24 cellular contexts compared by ENCODE assay signal in the genomic region with DNA sequence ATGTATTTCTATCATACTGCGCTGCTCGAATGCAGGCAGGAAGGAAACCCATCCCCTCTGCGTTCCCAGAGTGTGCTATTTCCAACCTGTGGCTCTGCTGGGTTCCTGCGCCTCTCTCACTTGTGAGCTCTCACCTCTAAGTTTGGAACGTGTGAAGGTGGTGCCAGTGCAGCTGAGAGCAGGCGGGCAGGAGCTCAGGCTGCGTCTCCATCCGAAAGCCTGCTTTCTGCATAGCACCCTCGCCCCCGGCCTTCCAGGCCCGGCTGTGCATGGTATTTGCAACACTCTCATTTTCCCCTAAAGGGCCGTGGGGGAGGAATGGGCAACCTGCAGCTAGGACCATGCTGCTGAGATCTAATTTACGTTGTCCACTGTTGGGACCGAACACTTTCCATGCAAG.
"Had no signal": no experiment of that assay in that cellular context is flagged by ENCODE, and none has a peak within 500 bp of the region (broad histone marks: within the 10 kb centered on the region; RNA-seq: fewer than 3 reads in every experiment).

No MANE protein-coding gene starts in this region.

- H3K4me3 Mint-ChIP-seq: activated CD4-positive, alpha-beta T cell treated with anti-CD3 and anti-CD28 coated beads, Interleukin-2, amount 10 ng/mL, durations not matched to agents 7 days and 5 days; activated CD8-positive, alpha-beta T cell treated with anti-CD3 and anti-CD28 coated beads, Interleukin-2, amount 10 ng/mL, durations not matched to agents 7 days and 5 days; activated naive CD8-positive, alpha-beta T cell; activated T-helper 1 cell treated with anti-CD3 and anti-CD28 coated beads, Interleukin-12 subunit alpha, Interleukin-12 subunit beta, Interleukin-2, Interleukin-4 antibody, amounts not matched to agents 30 ng/mL and 10 ng/mL and 1 ng/mL, durations not matched to agents 14 hours and 24 hours and 36 hours; dendritic cell treated with granulocyte-macrophage colony-stimulating factor and Interleukin-4, amounts not matched to agents 40 ng/mL and 50 ng/mL, for 4 days; naive thymus-derived CD8-positive, alpha-beta T cell; stimulated activated naive CD8-positive, alpha-beta T cell treated with anti-CD3 and anti-CD28 coated beads, Interleukin-15, amount 100 ng/mL, for 72 hours had no signal

- H3K9me3 ChIP-seq: adrenal gland, ascending aorta, pancreas, suprapubic skin had no signal

- ATAC-seq: activated CD8-positive, alpha-beta T cell treated with anti-CD3 and anti-CD28 coated beads, Interleukin-2, amount 10 ng/mL, durations not matched to agents 7 days and 5 days; foreskin keratinocyte; left lung; naive thymus-derived CD8-positive, alpha-beta T cell; pancreas; right cardiac atrium; stimulated activated naive CD8-positive, alpha-beta T cell treated with anti-CD3 and anti-CD28 coated beads, Interleukin-15, amount 100 ng/mL, for 72 hours had no signal

- H3K27me3 ChIP-seq: ascending aorta, brain microvascular endothelial cell, foreskin keratinocyte, pancreas, suprapubic skin, tibial nerve had no signal

- H3K27me3 Mint-ChIP-seq: activated CD4-positive, alpha-beta T cell treated with anti-CD3 and anti-CD28 coated beads, Interleukin-2, amount 10 ng/mL, durations not matched to agents 7 days and 5 days had no signal

- H3K27ac Mint-ChIP-seq: activated CD4-positive, alpha-beta T cell treated with anti-CD3 and anti-CD28 coated beads, Interleukin-2, amount 10 ng/mL, durations not matched to agents 7 days and 5 days; activated CD8-positive, alpha-beta T cell treated with anti-CD3 and anti-CD28 coated beads, Interleukin-2, amount 10 ng/mL, durations not matched to agents 7 days and 5 days; activated naive CD8-positive, alpha-beta T cell; activated T-helper 1 cell treated with anti-CD3 and anti-CD28 coated beads, Interleukin-12 subunit alpha, Interleukin-12 subunit beta, Interleukin-2, Interleukin-4 antibody, amounts not matched to agents 30 ng/mL and 10 ng/mL and 1 ng/mL, durations not matched to agents 14 hours and 24 hours and 36 hours; dendritic cell treated with granulocyte-macrophage colony-stimulating factor and Interleukin-4, amounts not matched to agents 40 ng/mL and 50 ng/mL, for 4 days; naive thymus-derived CD8-positive, alpha-beta T cell had no signal

- H3K4me1 Mint-ChIP-seq: activated CD4-positive, alpha-beta T cell treated with anti-CD3 and anti-CD28 coated beads, Interleukin-2, amount 10 ng/mL, durations not matched to agents 7 days and 5 days; stimulated activated naive CD8-positive, alpha-beta T cell treated with anti-CD3 and anti-CD28 coated beads, Interleukin-15, amount 100 ng/mL, for 72 hours had no signal

- DNase-seq: activated CD4-positive, alpha-beta T cell treated with anti-CD3 and anti-CD28 coated beads, Interleukin-2, amount 10 ng/mL, durations not matched to agents 7 days and 5 days; activated CD4-positive, CD25-positive, alpha-beta regulatory T cell treated with anti-CD3 and anti-CD28 coated beads, Interleukin-2, amount 50 U/mL, for 72 hours; activated CD8-positive, alpha-beta T cell treated with anti-CD3 and anti-CD28 coated beads, Interleukin-2, amount 10 ng/mL, durations not matched to agents 7 days and 5 days; activated gamma-delta T cell treated with Interleukin-2 at 50 U/mL for 16 hours; adrenal gland; brain microvascular endothelial cell; effector CD8-positive, alpha-beta T cell; erythroblast; foreskin keratinocyte; kidney glomerular epithelial cell; naive thymus-derived CD8-positive, alpha-beta T cell; right cardiac atrium; stimulated activated CD4-positive, alpha-beta T cell treated with anti-CD3 and anti-CD28 coated beads, Interleukin-1b, Interleukin-23, amount 100 ng/mL, for 48 hours; stimulated activated naive CD8-positive, alpha-beta T cell treated with anti-CD3 and anti-CD28 coated beads, Interleukin-15, amount 100 ng/mL, for 72 hours had no signal

- H3K36me3 ChIP-seq: adrenal gland, ascending aorta, brain microvascular endothelial cell, left lung, pancreas, suprapubic skin, tibial nerve had no signal

- H3K4me1 ChIP-seq: adrenal gland, ascending aorta, foreskin keratinocyte, left lung, pancreas, suprapubic skin, tibial nerve had no signal

- H3K27ac ChIP-seq: adrenal gland, ascending aorta, brain microvascular endothelial cell, foreskin keratinocyte, left lung, pancreas, suprapubic skin, tibial nerve, VCaP had no signal

- H3K9me3 Mint-ChIP-seq: stimulated activated naive CD8-positive, alpha-beta T cell treated with anti-CD3 and anti-CD28 coated beads, Interleukin-15, amount 100 ng/mL, for 72 hours had no signal

- H3K4me3 ChIP-seq: adrenal gland, ascending aorta, left lung, lung, pancreas, suprapubic skin, tibial nerve had no signal
